Comparison of ENCODE assay signal across 10 cellular contexts in the genomic region with DNA sequence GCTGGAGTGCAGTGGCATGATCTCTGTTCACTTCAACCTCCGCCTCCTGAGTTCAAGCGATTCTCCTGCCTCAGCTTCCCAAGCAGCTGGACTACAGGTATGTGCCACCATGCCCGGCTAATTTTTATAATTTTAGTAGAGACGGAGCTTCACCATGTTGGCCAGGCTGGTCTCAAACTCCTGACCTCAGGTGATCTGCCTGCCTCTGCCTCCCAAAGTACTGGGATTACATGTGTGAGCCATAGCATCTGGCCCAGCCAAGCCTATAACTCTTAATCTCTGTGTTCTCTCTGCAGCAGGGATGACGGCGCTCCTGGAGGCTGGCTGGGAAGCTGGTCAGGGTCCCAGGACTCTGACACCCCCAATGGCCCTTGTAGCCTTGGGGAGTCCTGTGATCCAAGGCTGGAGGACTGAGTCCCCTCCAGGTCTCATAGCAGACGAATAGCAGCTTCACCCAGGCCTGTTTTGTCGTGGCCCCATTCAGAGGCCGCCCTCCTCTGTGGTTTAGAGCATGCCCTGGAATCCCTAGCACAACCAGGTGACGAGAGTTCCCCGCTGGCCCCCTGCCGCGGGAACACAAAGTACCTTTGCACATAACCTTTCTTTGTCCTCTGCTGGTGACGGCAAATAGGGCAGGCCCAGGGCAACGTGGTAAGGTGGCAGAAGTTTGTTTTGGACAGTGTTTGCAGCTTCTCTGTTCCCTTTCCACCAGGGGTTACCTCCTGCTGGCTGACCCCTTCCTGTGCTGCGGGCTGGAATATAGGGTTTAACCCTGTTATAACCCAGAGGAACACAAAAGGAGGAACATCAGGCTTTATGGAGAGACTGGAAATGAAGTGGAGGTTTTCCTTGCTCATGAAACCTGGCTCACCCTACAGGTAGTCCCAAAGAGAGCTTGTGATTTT. TPM values are rescaled to one million over a fixed set of nuclear protein-coding genes. Genes with fewer than 3 reads are reported as not detected.
DNase-seq lines count a peak whose midpoint lies in the region; ATAC-seq, FAIRE-seq and TF ChIP-seq lines count a peak whose summit lies in the region.
"Had no signal": no experiment of that assay in that cellular context is flagged by ENCODE, and none has a peak within 500 bp of the region (broad histone marks: within the 10 kb centered on the region; RNA-seq: fewer than 3 reads in every experiment).

No MANE protein-coding gene starts in this region.

- no peak overlapping the region for H3K4me2 ChIP-seq in astrocyte (ENCODE audit: low read length)
- H3K4me2 ChIP-seq in mesendoderm (ENCODE audit: low read length) = no peak overlapping the region

- H3K27me3 ChIP-seq in astrocyte (ENCODE audit: insufficient read depth, low read length) (no peaks in the 10 kb centered on the region), mesendoderm (ENCODE audit: insufficient read depth, low read length, poor library complexity) (no peaks in the 10 kb centered on the region)

- no peaks in the 10 kb centered on the region for H3K79me1 ChIP-seq in mesendoderm (ENCODE audit: low read length)

- H3K27ac Mint-ChIP-seq in astrocyte (ENCODE audit: unreplicated experiment) = peak overlapping the region; percentile 18

- H2BK120ac ChIP-seq in mesendoderm (ENCODE audit: low read depth, low read length) = no peak overlapping the region

- no peak overlapping the region for H2AK5ac ChIP-seq in mesendoderm (ENCODE audit: low read length)

- no peak overlapping the region for H4K5ac ChIP-seq in mesendoderm (ENCODE audit: low read length)

- H3K36me3 ChIP-seq in astrocyte (ENCODE audit: insufficient read depth, low read length) = no peaks in the 10 kb centered on the region
- no peaks in the 10 kb centered on the region for H3K36me3 ChIP-seq in mesendoderm (ENCODE audit: control insufficient read depth, insufficient read depth, low read length)

- no peaks in the 10 kb centered on the region for H4K20me1 ChIP-seq in astrocyte (ENCODE audit: insufficient read depth, low read length)

- H2AFZ ChIP-seq in astrocyte (ENCODE audit: low read depth, low read length) = no peak overlapping the region

- H3K27ac ChIP-seq in C4-2B (peak overlapping the region; percentile 93), astrocyte (ENCODE audit: low read depth, low read length) (no peak overlapping the region), mesendoderm (ENCODE audit: low read depth, low read length) (no peak overlapping the region)

- H3K9me3 Mint-ChIP-seq in astrocyte (ENCODE audit: unreplicated experiment) = no peaks in the 10 kb centered on the region

- H3K9me3 ChIP-seq in astrocyte (ENCODE audit: insufficient read depth, low read depth, low read length) = no peaks in the 10 kb centered on the region

- no peak overlapping the region for H2BK15ac ChIP-seq in mesendoderm (replicated peaks; ENCODE audit: low read depth)

- no CpG with 5 or more reads among the region's 16 CpGs for WGBS in mesendoderm (ENCODE audit: extremely low coverage, insufficient coverage, low lambda C conversion rate)

- H3K79me2 ChIP-seq in astrocyte (ENCODE audit: insufficient read depth, low read length) = no peaks in the 10 kb centered on the region
- no peaks in the 10 kb centered on the region for H3K79me2 ChIP-seq in mesendoderm (ENCODE audit: control insufficient read depth, insufficient read depth, low read length)

- no peak overlapping the region for H3K4me3 Mint-ChIP-seq in astrocyte (ENCODE audit: unreplicated experiment)

- no peak overlapping the region for H3K4ac ChIP-seq in mesendoderm (ENCODE audit: low read depth, low read length)

- H3K4me1 ChIP-seq in astrocyte (ENCODE audit: insufficient read depth, low read length) (peaks cover 7% of the 10 kb centered on the region), mesendoderm (ENCODE audit: control insufficient read depth, low read depth, low read length) (peaks cover 4% of the 10 kb centered on the region)

- no peak overlapping the region for H3K23ac ChIP-seq in mesendoderm (ENCODE audit: low read length)

- H3K36me3 Mint-ChIP-seq in astrocyte (ENCODE audit: low read depth, unreplicated experiment) = no peaks in the 10 kb centered on the region

- H3K4me1 Mint-ChIP-seq in astrocyte (ENCODE audit: low read depth, unreplicated experiment) = peaks cover 5% of the 10 kb centered on the region

- no peak for FAIRE-seq in astrocyte (lab: Jason Lieb, UNC)
- FAIRE-seq in D721Med (lab: Jason Lieb, UNC) = no peak
- FAIRE-seq: endometrium had no signal

- DNase-seq in NCI-H146 (lab: John Stamatoyannopoulos, UW) (peak; percentile 85), astrocyte (ENCODE audit: low read depth) (no peak), mesendoderm (peak; percentile 69), HUDEP-2 (lab: John Stamatoyannopoulos, UW; ENCODE audit: unreplicated experiment in 76 of 76) (no peak), GF-D8 (lab: John Stamatoyannopoulos, UW) (no peak), D721Med (ENCODE audit: insufficient read length, low spot score) (no peak)
- DNase-seq: MM.1S had no signal

- peaks cover 21% of the 10 kb centered on the region for H3K27me3 Mint-ChIP-seq in astrocyte (ENCODE audit: low read depth, unreplicated experiment)

- H3K9ac ChIP-seq in astrocyte (ENCODE audit: low read length) = no peak overlapping the region
- H3K9ac ChIP-seq in mesendoderm (ENCODE audit: low read length) = no peak overlapping the region

- H3K56ac ChIP-seq in mesendoderm (ENCODE audit: low read length) = peak overlapping the region; percentile 73

- H3K18ac ChIP-seq in mesendoderm (ENCODE audit: low read length) = no peak overlapping the region

- ATAC-seq in HG03139 (IDR thresholded peaks at IDR 0.05; ENCODE audit: unreplicated experiment) = no peak

- H4K8ac ChIP-seq in mesendoderm (ENCODE audit: low read depth, low read length) = no peak overlapping the region

- H3K4me3 ChIP-seq in astrocyte (ENCODE audit: insufficient read depth, low read depth, low read length) (no peak overlapping the region), mesendoderm (ENCODE audit: low read length) (no peak overlapping the region)

- no peak for TF ChIP-seq CTCF in C4-2B (conservative IDR thresholded peaks at IDR 0.05)
- TF ChIP-seq CTCF in astrocyte (IDR thresholded peaks at IDR 0.05; ENCODE audit: insufficient read depth, low read depth, low read length) = no peak
- TF ChIP-seq CTCF in D721Med (IDR thresholded peaks at IDR 0.05; ENCODE audit: insufficient read depth, missing control alignments) = no peak

- H2BK5ac ChIP-seq in mesendoderm (ENCODE audit: low read length) = no peak overlapping the region

RNA-seq across cellular contexts. Expression of gene TOB1, which starts 43.0 kb away (rescaled TPM):
- 59.1 and 71.6 TPM in 2 replicates for total RNA-seq in astrocyte
- 9.4 TPM for polyA plus RNA-seq in mesendoderm (2013, experiment 1 of 2)
- polyA plus RNA-seq in mesendoderm (2013, experiment 2 of 2) = 9.3 TPM

Comparison
In these comparisons a context has a peak if more than half of its experiments do, and no peak if none do; other contexts are left out.
1. DNase-seq: peak in NCI-H146 (single experiment) and mesendoderm (single experiment); none in astrocyte (single experiment), HUDEP-2 (0 of 76), GF-D8 (single experiment) and D721Med (single experiment).